Comparison of ENCODE assay signal across 7 cellular contexts in the genomic region with DNA sequence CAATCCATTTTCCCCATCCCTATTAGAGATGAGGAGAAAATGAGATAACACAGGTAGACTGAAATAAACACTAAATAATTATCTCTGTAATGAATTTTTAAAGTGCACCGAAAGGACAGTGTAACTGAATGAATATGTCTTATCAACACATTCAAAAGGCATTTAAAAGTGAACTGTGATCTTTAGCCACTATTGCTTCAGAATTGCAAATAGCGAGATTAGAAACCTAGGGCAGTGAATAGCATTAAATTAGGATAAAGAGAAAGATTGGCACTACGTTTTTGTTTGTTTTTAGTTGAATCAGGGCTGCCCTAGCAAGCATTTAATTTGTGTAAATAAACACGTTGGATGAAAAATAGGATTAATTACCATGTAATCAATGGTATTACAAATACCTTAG.
"Had no signal": no experiment of that assay in that cellular context is flagged by ENCODE, and none has a peak within 500 bp of the region (broad histone marks: within the 10 kb centered on the region; RNA-seq: fewer than 3 reads in every experiment).

No MANE protein-coding gene starts in this region.

- DNase-seq: H9, HCEC 1CT had no signal

- H3K4me2 ChIP-seq: GM23338 had no signal

- H3K4me3 Mint-ChIP-seq: GM23338, H9, IgD-negative memory B cell had no signal

- FAIRE-seq: H1, H54, HTR-8/SVneo had no signal

- H3K4me1 Mint-ChIP-seq: IgD-negative memory B cell had no signal

- ATAC-seq: GM23338 had no signal

- H3K27me3 Mint-ChIP-seq: IgD-negative memory B cell had no signal

- H2AFZ ChIP-seq: GM23338 had no signal

- H3K36me3 Mint-ChIP-seq: IgD-negative memory B cell had no signal

- H3K9me3 Mint-ChIP-seq: GM23338, H9 had no signal

- H3K27ac Mint-ChIP-seq: GM23338, H9, IgD-negative memory B cell had no signal

- H3K4me3 ChIP-seq: GM23338 had no signal
